ENCODE assay signal across 8 cellular contexts in the genomic region with DNA sequence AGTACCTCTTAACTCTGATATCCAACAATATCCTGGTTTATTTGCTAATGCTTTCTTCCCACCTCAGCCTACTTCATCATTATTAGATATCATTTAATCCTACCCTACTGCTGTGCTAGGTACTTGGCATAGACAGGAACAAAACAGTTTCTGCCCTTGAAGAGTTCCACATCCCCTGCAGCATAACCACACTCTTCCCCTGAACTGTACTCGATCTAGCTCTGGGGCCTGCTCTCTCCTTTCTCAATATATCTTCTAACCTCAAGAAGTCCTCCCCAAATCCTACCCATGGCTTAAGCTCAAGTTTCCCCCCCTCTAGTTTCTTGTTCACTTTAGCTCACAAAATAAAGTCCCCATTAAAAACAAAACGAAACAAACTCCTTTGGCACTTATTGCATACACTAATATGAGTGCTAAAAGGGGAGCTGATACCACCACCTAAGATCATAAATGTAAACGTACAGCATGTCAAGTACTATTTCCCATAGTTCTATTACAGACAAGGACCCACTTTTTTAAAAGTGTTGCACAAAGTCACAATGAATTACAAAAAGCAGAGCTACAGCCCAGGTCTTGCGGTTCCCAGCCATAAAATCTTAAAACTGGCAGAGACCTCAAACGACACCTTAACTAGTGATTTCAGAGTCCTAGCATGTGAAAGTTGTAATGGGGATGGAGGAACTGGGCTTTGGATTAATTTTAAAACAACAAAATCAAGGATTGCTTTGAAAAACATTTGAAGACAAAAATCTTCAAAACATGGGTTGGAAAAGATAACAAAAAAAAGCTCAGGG.
DNase-seq lines count a peak whose midpoint lies in the region; ATAC-seq and TF ChIP-seq lines count a peak whose summit lies in the region.

No MANE protein-coding gene starts in this region.

- no peak for DNase-seq in A673 (ENCODE audit: low spot score)
- no peak for DNase-seq in H9
- no peak for DNase-seq in activated CD8-positive, alpha-beta T cell treated with anti-CD3 and anti-CD28 coated beads, Interleukin-2, amount 10 ng/mL, durations not matched to agents 7 days and 5 days
- peak in 7 of 9 donors; percentile 10 to 22 (median 17) for DNase-seq in naive thymus-derived CD4-positive, alpha-beta T cell
- no peak for DNase-seq in SW 1271 (lab: John Stamatoyannopoulos, UW)

- H2BK120ac ChIP-seq in H9 (ENCODE audit: low read depth, low read length, poor library complexity, severe bottlenecking), result no peak overlapping the region

- no peak overlapping the region for H2BK5ac ChIP-seq in H9 (ENCODE audit: insufficient read length, low read length)

- H2BK20ac ChIP-seq in H9 (ENCODE audit: low read depth, low read length, poor library complexity, severe bottlenecking), result no peak overlapping the region

- H3K36me3 ChIP-seq in A673 (ENCODE audit: insufficient read depth, low read length, poor library complexity, severe bottlenecking), result no peaks in the 10 kb centered on the region
- no peaks in the 10 kb centered on the region for H3K36me3 ChIP-seq in naive thymus-derived CD4-positive, alpha-beta T cell (ENCODE audit: control insufficient read depth in 2 of 3, insufficient read depth in 3 of 3, low read length in 3 of 3)

- TSS peak; percentile 90 for BruUV-seq in A673 (replicated peaks; lab: Mats Ljungman, UMichigan)

- no peak overlapping the region for H3K14ac ChIP-seq in H9 (ENCODE audit: insufficient read depth, low read length)

- no peak overlapping the region for H4K8ac ChIP-seq in H9 (replicated peaks; ENCODE audit: insufficient read length, low read depth, low read length)

- peaks cover 21 to 27% of the 10 kb centered on the region in 2 experiments for H3K4me1 Mint-ChIP-seq in H9
- H3K4me1 Mint-ChIP-seq in activated CD8-positive, alpha-beta T cell treated with anti-CD3 and anti-CD28 coated beads, Interleukin-2, amount 10 ng/mL, durations not matched to agents 7 days and 5 days (ENCODE audit: low read depth), result peaks cover 37% of the 10 kb centered on the region
- H3K4me1 Mint-ChIP-seq in naive thymus-derived CD4-positive, alpha-beta T cell, result peaks cover 29 to 47% (median 45%) of the 10 kb centered on the region in 7 donors

- no peak overlapping the region for H3T11ph ChIP-seq in H9 (ENCODE audit: low read length)

- H3K79me2 ChIP-seq in H9 (ENCODE audit: insufficient read depth, low read length), result peaks cover 28% of the 10 kb centered on the region; the same call in 1 of the 2 replicates

- H3K4me3 ChIP-seq in A673 (ENCODE audit: low read depth, low read length, poor library complexity, severe bottlenecking), result peak overlapping the region; percentile 67
- H3K4me3 ChIP-seq in naive thymus-derived CD4-positive, alpha-beta T cell (ENCODE audit: low read length), result peak overlapping the region; percentile 72

- no peak overlapping the region for H3K9ac ChIP-seq in H9 (ENCODE audit: extremely low read depth, insufficient read length, low read length)

- no peaks in the 10 kb centered on the region for H3K9me3 Mint-ChIP-seq in H9
- no peaks in the 10 kb centered on the region for H3K9me3 Mint-ChIP-seq in activated CD8-positive, alpha-beta T cell treated with anti-CD3 and anti-CD28 coated beads, Interleukin-2, amount 10 ng/mL, durations not matched to agents 7 days and 5 days (ENCODE audit: insufficient read depth)
- peaks cover 0 to 2% (median 0%) of the 10 kb centered on the region in 11 donors for H3K9me3 Mint-ChIP-seq in naive thymus-derived CD4-positive, alpha-beta T cell

- H3K4me1 ChIP-seq in A673 (ENCODE audit: insufficient read depth, low read length, poor library complexity, severe bottlenecking), result peaks cover 21% of the 10 kb centered on the region
- no peaks in the 10 kb centered on the region for H3K4me1 ChIP-seq in H9 (ENCODE audit: insufficient read depth, low read length)
- peaks cover 26 to 37% of the 10 kb centered on the region in 2 donors for H3K4me1 ChIP-seq in naive thymus-derived CD4-positive, alpha-beta T cell (ENCODE audit: control insufficient read depth in 2 of 2, insufficient read depth in 2 of 2, low read length in 2 of 2)

- H3K4ac ChIP-seq in H9 (ENCODE audit: low read depth, low read length), result no peak overlapping the region

- TF ChIP-seq CTCF in A673 (conservative IDR thresholded peaks at IDR 0.05; ENCODE audit: low read depth, low read length), result no peak
- no peak for TF ChIP-seq CTCF in H9 (conservative IDR thresholded peaks at IDR 0.05)

- no peak overlapping the region for H4K5ac ChIP-seq in H9 (ENCODE audit: insufficient read length, low read depth, low read length)

- H3K4me2 ChIP-seq in H9 (ENCODE audit: insufficient read depth, insufficient read length, low read length), result no peak overlapping the region

- no peaks in the 10 kb centered on the region for H3K23me2 ChIP-seq in H9 (ENCODE audit: insufficient read length, low read depth, low read length, poor library complexity, severe bottlenecking)

- H2AFZ ChIP-seq in H9 (ENCODE audit: low read length), result no peak overlapping the region

- H3K36me3 Mint-ChIP-seq in H9 (ENCODE audit: insufficient read depth in 1 of 3, low read depth in 3 of 3), result peaks cover 7 to 9% (median 9%) of the 10 kb centered on the region in 3 experiments; a peak in 5 of 7 replicates
- peaks cover 24% of the 10 kb centered on the region for H3K36me3 Mint-ChIP-seq in activated CD8-positive, alpha-beta T cell treated with anti-CD3 and anti-CD28 coated beads, Interleukin-2, amount 10 ng/mL, durations not matched to agents 7 days and 5 days (ENCODE audit: low read depth)
- H3K36me3 Mint-ChIP-seq in naive thymus-derived CD4-positive, alpha-beta T cell, result peaks cover 0 to 2% (median 0%) of the 10 kb centered on the region in 5 donors

- no peak overlapping the region for H2BK12ac ChIP-seq in H9 (ENCODE audit: insufficient read length, low read depth, low read length)

- no peaks in the 10 kb centered on the region for H3K27me3 Mint-ChIP-seq in H9 (ENCODE audit: low read depth)
- no peaks in the 10 kb centered on the region for H3K27me3 Mint-ChIP-seq in activated CD8-positive, alpha-beta T cell treated with anti-CD3 and anti-CD28 coated beads, Interleukin-2, amount 10 ng/mL, durations not matched to agents 7 days and 5 days (ENCODE audit: low read depth)
- H3K27me3 Mint-ChIP-seq in naive thymus-derived CD4-positive, alpha-beta T cell, result no peaks in the 10 kb centered on the region

- H3K27me3 ChIP-seq in A673 (replicated peaks; ENCODE audit: insufficient read depth, low read depth, low read length, poor library complexity) (no peaks in the 10 kb centered on the region), H9 (ENCODE audit: insufficient read depth, low read length) (no peaks in the 10 kb centered on the region)
- no peaks in the 10 kb centered on the region for H3K27me3 ChIP-seq in naive thymus-derived CD4-positive, alpha-beta T cell (ENCODE audit: control insufficient read depth in 2 of 2, insufficient read depth in 2 of 2, low read length in 2 of 2)

- H3K27ac ChIP-seq in A673 (ENCODE audit: low read depth, low read length, poor library complexity, severe bottlenecking) (peak overlapping the region; percentile 100), H9 (ENCODE audit: insufficient read length, low read depth, low read length) (no peak overlapping the region)
- H3K27ac ChIP-seq in naive thymus-derived CD4-positive, alpha-beta T cell (ENCODE audit: low read depth, low read length), result peak overlapping the region; percentile 100

- H3K4me3 Mint-ChIP-seq in H9, result peak overlapping the region; percentile 51 to 75
- H3K4me3 Mint-ChIP-seq in activated CD8-positive, alpha-beta T cell treated with anti-CD3 and anti-CD28 coated beads, Interleukin-2, amount 10 ng/mL, durations not matched to agents 7 days and 5 days, result peak overlapping the region; percentile 75
- H3K4me3 Mint-ChIP-seq in naive thymus-derived CD4-positive, alpha-beta T cell, result peak overlapping the region; percentile 56 to 90 (median 85)

- ATAC-seq in activated CD8-positive, alpha-beta T cell treated with anti-CD3 and anti-CD28 coated beads, Interleukin-2, amount 10 ng/mL, durations not matched to agents 7 days and 5 days, result no peak
- no peak for ATAC-seq in naive thymus-derived CD4-positive, alpha-beta T cell
- ATAC-seq in HG03196 (IDR thresholded peaks at IDR 0.05; ENCODE audit: unreplicated experiment) (no peak), GM21529 (IDR thresholded peaks at IDR 0.05; ENCODE audit: unreplicated experiment) (no peak), HG03025 (IDR thresholded peaks at IDR 0.05; ENCODE audit: low FRiP score, unreplicated experiment) (no peak)

- peak overlapping the region; percentile 47 to 91 (median 87); a peak in 5 of 7 replicates for H3K27ac Mint-ChIP-seq in H9
- peak overlapping the region; percentile 79 for H3K27ac Mint-ChIP-seq in activated CD8-positive, alpha-beta T cell treated with anti-CD3 and anti-CD28 coated beads, Interleukin-2, amount 10 ng/mL, durations not matched to agents 7 days and 5 days
- H3K27ac Mint-ChIP-seq in naive thymus-derived CD4-positive, alpha-beta T cell, result peak overlapping the region; percentile 75 to 86 (median 79)

- H2BK15ac ChIP-seq in H9 (ENCODE audit: low read depth, low read length), result no peak overlapping the region

- no peak overlapping the region for H2AK5ac ChIP-seq in H9 (ENCODE audit: insufficient read length, low read length)

- H3K18ac ChIP-seq in H9 (ENCODE audit: insufficient read length, low read depth, low read length), result no peak overlapping the region

- no peak overlapping the region for H3K56ac ChIP-seq in H9 (ENCODE audit: insufficient read length, low read depth, low read length)

- no CpG with 5 or more reads among the region's 5 CpGs for WGBS in H9 (ENCODE audit: extremely low coverage, insufficient read length, low lambda C conversion rate)

- intact Hi-C loops in A673 (cut with micrococcal nuclease; ENCODE audit: unreplicated experiment), result no loop called here
- intact Hi-C loops in naive thymus-derived CD4-positive, alpha-beta T cell (cut with micrococcal nuclease), result loop anchor here (5.0 to 10.0 kb wide), 8 partner anchors 210 to 1840 kb away; partner anchors contain the start of genes ERCC6L2 (in 2 of the 2), BICD2 (in 1 of the 2), CENPP (in 1 of the 2) and FANCC (in 1 of the 2)

- CTCF ChIA-PET in A673 (lab: Charles Lee), result no interaction called here
- CTCF ChIA-PET in activated CD8-positive, alpha-beta T cell treated with anti-CD3 and anti-CD28 coated beads, Interleukin-2, amount 10 ng/mL, durations not matched to agents 7 days and 5 days (lab: Charles Lee), result interaction anchor here (0.9 to 1.4 kb wide), 5 partner anchors 8 to 133 kb away, joined by 3 to 4 read pairs (median 3); no protein-coding TSS in a partner anchor
- CTCF ChIA-PET in naive thymus-derived CD4-positive, alpha-beta T cell (lab: Charles Lee), result interaction anchor here (1.8 kb wide), 1 partner anchor 16 kb away, joined by 4 read pairs; no protein-coding TSS in a partner anchor

- no peak overlapping the region for H4K91ac ChIP-seq in H9 (ENCODE audit: insufficient read length, low read depth, low read length)

- H3K9me3 ChIP-seq in A673 (ENCODE audit: low read depth, low read length, poor library complexity, severe bottlenecking) (no peaks in the 10 kb centered on the region), H9 (ENCODE audit: control insufficient read depth, low read depth, low read length) (no peaks in the 10 kb centered on the region)
- H3K9me3 ChIP-seq in naive thymus-derived CD4-positive, alpha-beta T cell (ENCODE audit: control insufficient read depth in 2 of 3, low read length in 3 of 3), result no peaks in the 10 kb centered on the region

- no peak overlapping the region for H3K23ac ChIP-seq in H9 (ENCODE audit: insufficient read length, low read depth, low read length)

- no peaks in the 10 kb centered on the region for H3K79me1 ChIP-seq in H9 (ENCODE audit: insufficient read depth, low read depth, low read length, poor library complexity, severe bottlenecking)

- POLR2A ChIA-PET in A673 (lab: Charles Lee; ENCODE audit: low non-redundant PET), result no interaction called here
- POLR2A ChIA-PET in activated CD8-positive, alpha-beta T cell treated with anti-CD3 and anti-CD28 coated beads, Interleukin-2, amount 10 ng/mL, durations not matched to agents 7 days and 5 days (lab: Charles Lee), result interaction anchor here (1.1 kb wide), 1 partner anchor 8 kb away, joined by 3 read pairs; no protein-coding TSS in a partner anchor
- POLR2A ChIA-PET in naive thymus-derived CD4-positive, alpha-beta T cell (lab: Charles Lee), result interaction anchor here (0.7 to 2.5 kb wide), 2 partner anchors 9 to 11 kb away, joined by 4 to 12 read pairs; no protein-coding TSS in a partner anchor

- no peaks in the 10 kb centered on the region for H4K20me1 ChIP-seq in H9 (ENCODE audit: control insufficient read depth, insufficient read depth, insufficient read length)

Comparison
In these comparisons a context has a peak if more than half of its experiments do, and no peak if none do; other contexts are left out.
1. DNase-seq: peak in naive thymus-derived CD4-positive, alpha-beta T cell (7 of 9); none in A673 (single experiment), H9 (single experiment), activated CD8-positive, alpha-beta T cell treated with anti-CD3 and anti-CD28 coated beads, Interleukin-2, amount 10 ng/mL, durations not matched to agents 7 days and 5 days (single experiment) and SW 1271 (0 of 2).
2. Peak in every context shown above with its lines, with median percentiles within 50 percentile points of each other: H3K27ac Mint-ChIP-seq and H3K4me3 Mint-ChIP-seq.